ENCODE assay signal across 8 cellular contexts in the genomic region with DNA sequence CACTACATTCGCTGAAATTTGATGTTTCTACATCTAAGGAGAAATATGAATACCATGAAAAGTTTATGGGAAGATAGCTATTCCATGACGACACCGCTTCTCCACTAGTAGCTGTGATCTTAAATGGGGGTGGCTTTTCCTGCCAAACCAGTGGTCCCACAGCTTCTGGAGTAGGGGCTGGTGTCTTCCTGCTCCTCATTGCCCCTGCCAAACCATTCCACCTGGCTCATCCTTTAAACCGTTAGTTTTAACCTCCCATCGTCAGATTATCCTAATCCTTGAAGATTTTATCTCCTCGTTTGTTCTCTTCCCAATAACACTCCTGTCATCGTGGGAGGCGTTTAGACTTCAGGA. TPM values are rescaled to one million over a fixed set of nuclear protein-coding genes. Genes with fewer than 3 reads are reported as not detected.
DNase-seq lines count a peak whose midpoint lies in the region; ATAC-seq and TF ChIP-seq lines count a peak whose summit lies in the region.

No MANE protein-coding gene starts in this region.

- peaks cover 23% of the 10 kb centered on the region for H3K36me3 Mint-ChIP-seq in progenitor cell of endocrine pancreas (ENCODE audit: insufficient read depth)

- DNase-seq in EH (ENCODE audit: low read depth): peak; percentile 18
- peak; percentile 2 for DNase-seq in RWPE1 (ENCODE audit: low spot score)
- no peak for DNase-seq in esophagus squamous epithelium (lab: John Stamatoyannopoulos, UW)
- no peak for DNase-seq in progenitor cell of endocrine pancreas (ENCODE audit: low spot score, unreplicated experiment)
- DNase-seq in NCI-H1436 treated with DMSO at 0.1 percent for 48 hours (lab: John Stamatoyannopoulos, UW): no peak
- DNase-seq in HT-29 (ENCODE audit: low spot score): no peak

- CTCF ChIA-PET in RWPE1 (lab: Yijun Ruan, JAX): interaction anchor here (0.6 kb wide), 1 partner anchor 120 kb away, joined by 3 read pairs; no protein-coding TSS in a partner anchor

- peaks cover 13% of the 10 kb centered on the region for H3K9me3 Mint-ChIP-seq in progenitor cell of endocrine pancreas (ENCODE audit: low read depth)

- H3K9me3 ChIP-seq in esophagus squamous epithelium: peaks cover 0 to 30% (median 5%) of the 10 kb centered on the region in 3 donors

- POLR2A ChIA-PET in RWPE1 (lab: Yijun Ruan, JAX; ENCODE audit: low non-redundant PET): no interaction called here

- H3K4me1 Mint-ChIP-seq in progenitor cell of endocrine pancreas (ENCODE audit: low read depth): peaks cover 14% of the 10 kb centered on the region

- peak overlapping the region; percentile 69 for H3K27ac ChIP-seq in RWPE1
- H3K27ac ChIP-seq in esophagus squamous epithelium: peak overlapping the region; percentile 80 to 84 (median 82)

- H3K4me3 ChIP-seq in esophagus squamous epithelium: peak overlapping the region; percentile 64 to 90 (median 83)

- H3K4me1 ChIP-seq in esophagus squamous epithelium: peaks cover 0 to 26% (median 5%) of the 10 kb centered on the region in 3 donors

- no peak for TF ChIP-seq POLR2A in esophagus squamous epithelium (IDR thresholded peaks at IDR 0.05)

- H3K27ac Mint-ChIP-seq in progenitor cell of endocrine pancreas: peak overlapping the region; percentile 96

- no peak for TF ChIP-seq CTCF in RWPE1 (conservative IDR thresholded peaks at IDR 0.05; ENCODE audit: low read depth)
- no peak for TF ChIP-seq CTCF in esophagus squamous epithelium (IDR thresholded peaks at IDR 0.05)
- TF ChIP-seq CTCF in progenitor cell of endocrine pancreas (IDR thresholded peaks at IDR 0.05; ENCODE audit: unreplicated experiment): no peak

- H3K27me3 ChIP-seq in esophagus squamous epithelium: no peaks in the 10 kb centered on the region

- 12 to 13% methylated on average over 8 of the region's 8 CpGs for WGBS in esophagus squamous epithelium, 2 donors

- H3K27me3 Mint-ChIP-seq in progenitor cell of endocrine pancreas: peaks cover 3% of the 10 kb centered on the region

- peak overlapping the region; percentile 95 for H3K4me3 Mint-ChIP-seq in progenitor cell of endocrine pancreas (ENCODE audit: low read depth)

- intact Hi-C loops in esophagus squamous epithelium (cut with DNase I): no loop called here

- ATAC-seq in HG03520 (IDR thresholded peaks at IDR 0.05; ENCODE audit: unreplicated experiment) (no peak), HG03135 (IDR thresholded peaks at IDR 0.05; ENCODE audit: unreplicated experiment) (no peak)

- peaks cover 0 to 23% (median 0%) of the 10 kb centered on the region in 3 donors for H3K36me3 ChIP-seq in esophagus squamous epithelium

RNA-seq across cellular contexts. Expression of gene ZNF230, which starts 0.6 kb away (rescaled TPM):
- 1 to 10 TPM; 1.1 to 6.3 (median 1.8) TPM for total RNA-seq in esophagus squamous epithelium
- 7.3 and 8.5 TPM in 2 replicates for total RNA-seq in progenitor cell of endocrine pancreas
- 0.53 and 1.8 TPM in 2 replicates for total RNA-seq in HT-29 (2014; rRNA removed; shearing (Covaris generic))

RNA-seq across cellular contexts. Expression of gene ZNF155, which starts 18.2 kb away (rescaled TPM):
- total RNA-seq in esophagus squamous epithelium (1 to 10 TPM; 2.0 to 7.1 (median 3.8) TPM), progenitor cell of endocrine pancreas (13.8 and 14.6 TPM in 2 replicates)
- 3.2 and 5.7 TPM in 2 replicates for total RNA-seq in HT-29 (2014; rRNA removed; shearing (Covaris generic))

RNA-seq across cellular contexts. Expression of gene ZNF222, which starts 23.0 kb away (rescaled TPM):
- total RNA-seq in esophagus squamous epithelium: 1 to 10 TPM; 1.1 to 6.7 (median 3.1) TPM
- total RNA-seq in progenitor cell of endocrine pancreas: 10.0 and 10.4 TPM in 2 replicates
- 1.8 and 2.0 TPM in 2 replicates for total RNA-seq in HT-29 (2014; rRNA removed; shearing (Covaris generic))

RNA-seq across cellular contexts. Expression of gene ZNF223, which starts 49.6 kb away (rescaled TPM):
- 1 to 10 TPM; 2.7 to 4.9 (median 3.5) TPM for total RNA-seq in esophagus squamous epithelium
- 14.2 and 14.4 TPM in 2 replicates for total RNA-seq in progenitor cell of endocrine pancreas
- 2.3 and 2.7 TPM in 2 replicates for total RNA-seq in HT-29 (2014; rRNA removed; shearing (Covaris generic))

RNA-seq across cellular contexts. Expression of gene ZNF221, which starts 51.2 kb away (rescaled TPM):
- total RNA-seq in esophagus squamous epithelium (10 to 100 TPM in 1 of 4 donors, 1 to 10 TPM in 3; 1.4 to 12.9 (median 2.2) TPM), progenitor cell of endocrine pancreas (12.0 and 14.8 TPM in 2 replicates)
- total RNA-seq in HT-29 (2014; rRNA removed; shearing (Covaris generic)): 0.68 and 0.97 TPM in 2 replicates

Comparison
In these comparisons a context has a peak if more than half of its experiments do, and no peak if none do; other contexts are left out.
1. DNase-seq: peak in EH (single experiment) and RWPE1 (single experiment); none in esophagus squamous epithelium (single experiment), progenitor cell of endocrine pancreas (single experiment), NCI-H1436 treated with DMSO at 0.1 percent for 48 hours (single experiment) and HT-29 (single experiment).